Comparison of ENCODE assay signal across 8 cellular contexts in genomic region chr15:72229076-72229946, GRCh38. TPM values are rescaled to one million over a fixed set of nuclear protein-coding genes. Genes with fewer than 3 reads are reported as not detected.
A peak's percentile ranks its signal among the peaks of the same experiment; 100 is the strongest.
DNase-seq lines count a peak whose midpoint lies in the region; ATAC-seq, FAIRE-seq and TF ChIP-seq lines count a peak whose summit lies in the region.

No MANE protein-coding gene starts in this region.

- H3K9me3 ChIP-seq in SJCRH30 (replicated peaks) (no peaks in the 10 kb centered on the region), K562 (replicated peaks; ENCODE audit: control insufficient read depth, insufficient read depth, low read depth, low read length) (no peaks in the 10 kb centered on the region), liver (ENCODE audit: control insufficient read depth in 4 of 4, low read length in 3 of 4) (no peaks in the 10 kb centered on the region)

- intact Hi-C loops in K562 (cut with micrococcal nuclease): no loop called here

- in situ Hi-C loops in K562 (cut with MboI): no loop called here

- POLR2A ChIA-PET in K562 (lab: Yijun Ruan, JAX): interaction anchor here (1.4 kb wide), 1 partner anchor 371 kb away, joined by 3 read pairs; no protein-coding TSS in a partner anchor

- H3K79me2 ChIP-seq in K562 (ENCODE audit: control insufficient read depth, insufficient read depth, low read length): peaks cover 63% of the 10 kb centered on the region

- peak overlapping the region; percentile 77 to 92 for H3K9ac ChIP-seq in K562 (ENCODE audit: insufficient read depth in 1 of 2, low read depth in 2 of 2, low read length in 2 of 2)
- H3K9ac ChIP-seq in liver (ENCODE audit: low read depth in 1 of 2, low read length in 2 of 2): peak overlapping the region; percentile 6 to 37

- TF ChIP-seq RAD21 in K562 (CRISPR knock-in tag; conservative IDR thresholded peaks at IDR 0.05 in 1 of 2, IDR thresholded peaks at IDR 0.05 in 1 of 2) (no peak), liver (IDR thresholded peaks at IDR 0.05) (no peak)

- peaks cover 28% of the 10 kb centered on the region for H3K4me1 ChIP-seq in SJCRH30
- peaks cover 48 to 66% of the 10 kb centered on the region in 2 experiments for H3K4me1 ChIP-seq in K562 (replicated peaks in 1 of 2; ENCODE audit: control insufficient read depth in 2 of 2, insufficient read depth in 2 of 2, low read length in 2 of 2)
- peaks cover 4 to 20% (median 14%) of the 10 kb centered on the region in 4 donors for H3K4me1 ChIP-seq in liver (ENCODE audit: control insufficient read depth in 4 of 4, insufficient read depth in 4 of 4, low read length in 3 of 4)

- no peak for TF ChIP-seq POLR2A in K562 (conservative IDR thresholded peaks at IDR 0.05)

- BruUV-seq in K562 (replicated peaks; lab: Mats Ljungman, UMichigan): TSS peak; percentile 41

- H4K20me1 ChIP-seq in K562 (replicated peaks; ENCODE audit: control insufficient read depth, insufficient read depth, low read length): peaks cover 8% of the 10 kb centered on the region

- no peak for TF ChIP-seq CTCF in K562 (IDR thresholded peaks at IDR 0.05 in 2 of 3, conservative IDR thresholded peaks at IDR 0.05 in 1 of 3; ENCODE audit: insufficient read depth in 2 of 3, low read depth in 1 of 3, low read length in 3 of 3)
- no peak for TF ChIP-seq CTCF in liver (IDR thresholded peaks at IDR 0.05; ENCODE audit: low read depth, low read length, missing input control)

- no peak for TF ChIP-seq EP300 in K562 (IDR thresholded peaks at IDR 0.05; ENCODE audit: low read length)

- H3K27ac ChIP-seq in SJCRH30: peak overlapping the region; percentile 98
- peak overlapping the region; percentile 88 for H3K27ac ChIP-seq in K562 (ENCODE audit: extremely low read depth, low read depth, low read length)
- peak overlapping the region; percentile 90 to 93 for H3K27ac ChIP-seq in liver (ENCODE audit: low read depth in 1 of 2, low read length in 2 of 2)

- CTCF ChIA-PET in K562 (lab: Yijun Ruan, JAX; ENCODE audit: low intra/inter-chr PET ratio): no interaction called here

- peaks cover 8% of the 10 kb centered on the region for H3K9me1 ChIP-seq in K562 (ENCODE audit: control insufficient read depth, insufficient read depth, low read length)

- H3K36me3 ChIP-seq in SJCRH30 (peaks cover 39% of the 10 kb centered on the region), K562 (ENCODE audit: control insufficient read depth, insufficient read depth, low read length) (peaks cover 35% of the 10 kb centered on the region), liver (ENCODE audit: control insufficient read depth in 4 of 4, insufficient read depth in 3 of 4, low read depth in 1 of 4, low read length in 3 of 4) (no peaks in the 10 kb centered on the region)

- WGBS in K562 (ENCODE audit: insufficient coverage, low coverage, missing lambda C conversion rate): 12% methylated on average over 16 of the region's 25 CpGs
- 34% methylated on average over 25 of the region's 25 CpGs for WGBS in liver

- peak; percentile 27 for DNase-seq in DMS53 (lab: John Stamatoyannopoulos, UW)
- DNase-seq in DMS53 treated with DMSO at 0.1 percent for 48 hours (lab: John Stamatoyannopoulos, UW; ENCODE audit: unreplicated experiment): no peak
- peak in 1 of 2 experiments; percentile 27 for DNase-seq in SJCRH30
- peak in 1 of 4 experiments; percentile 30 for DNase-seq in K562 (ENCODE audit: extremely low read depth in 1 of 4, low spot score in 3 of 4)
- DNase-seq in stimulated activated naive CD4-positive, alpha-beta T cell (lab: John Stamatoyannopoulos, UW): peak; percentile 18 to 38 (median 32)
- no peak for DNase-seq in NCI-H187 (lab: John Stamatoyannopoulos, UW)
- no peak for DNase-seq in SK-N-DZ (ENCODE audit: low spot score)

- no peak for FAIRE-seq in K562 (lab: Jason Lieb, UNC)

- peak overlapping the region; percentile 96 for H3K4me3 ChIP-seq in SJCRH30
- H3K4me3 ChIP-seq in K562: peak overlapping the region; percentile 67
- H3K4me3 ChIP-seq in liver (ENCODE audit: low read depth in 1 of 3, low read length in 3 of 3): peak overlapping the region in 2 of 3 donors; percentile 47 to 65

- H3K27me3 ChIP-seq in SJCRH30: no peaks in the 10 kb centered on the region
- H3K27me3 ChIP-seq in K562 (ENCODE audit: control insufficient read depth in 2 of 2, insufficient read depth in 2 of 2, low read length in 2 of 2): no peaks in the 10 kb centered on the region
- no peaks in the 10 kb centered on the region for H3K27me3 ChIP-seq in liver (ENCODE audit: control insufficient read depth in 4 of 4, insufficient read depth in 4 of 4, low read length in 3 of 4)

- no peak for ATAC-seq in K562

- peak overlapping the region; percentile 96 for H3K4me2 ChIP-seq in K562 (ENCODE audit: insufficient read depth, low read length)

- no peak overlapping the region for H2AFZ ChIP-seq in K562 (ENCODE audit: low read depth, low read length)

RNA-seq across cellular contexts. Expression of gene PKM, which starts 1.7 kb away (rescaled TPM):
- 1,855 and 1,858 TPM in 2 replicates for total RNA-seq in SJCRH30 (2014; rRNA removed; shearing (Covaris generic))
- total RNA-seq in K562 (2011; cell fraction: chromatin; rRNA removed; ENCODE audit: low replicate concordance): 776 and 1,084 TPM in 2 replicates
- 622 and 649 TPM in 2 replicates for total RNA-seq in K562 (2011; cell fraction: nucleolus; rRNA removed)
- 690 and 711 TPM in 2 replicates for total RNA-seq in K562 (2011; cell fraction: nucleoplasm; rRNA removed)
- total RNA-seq in K562 (2014; rRNA removed) (368 and 422 TPM in 2 replicates), K562 (2014; rRNA removed; fragmentation: Illumina TruSeq; extraction: Trizol) (309 and 338 TPM in 2 replicates), K562 (2015; rRNA removed; fragmentation: Illumina TruSeq; extraction: Trizol) (472 and 481 TPM in 2 replicates), K562 (2021) (466 and 471 TPM in 2 replicates), liver (10 to 100 TPM; 30.5 to 61.2 TPM)
- polyA plus RNA-seq in K562 (2011; rRNA removed) (825 and 845 TPM in 2 replicates), K562 (2014; fragmentation: Illumina TruSeq; extraction: Trizol) (507 and 521 TPM in 2 replicates), K562 (2014; fragmentation: Nextera tagmentation; extraction: Ambion mirVana) (100 to 1,000 TPM; 140 to 308 TPM), K562 (2014; rRNA removed) (383 and 417 TPM in 2 replicates), liver (10 to 100 TPM; 12.9 to 28.9 TPM)
- 818 and 936 TPM in 2 replicates for polyA plus RNA-seq in K562 (2011; cell fraction: cytosol; rRNA removed)
- polyA plus RNA-seq in K562 (2011; cell fraction: nucleus; rRNA removed): 810 and 976 TPM in 2 replicates
- 655 and 840 TPM in 2 replicates for polyA plus RNA-seq in K562 (2012)
- polyA minus RNA-seq in K562 (2011; rRNA and poly(A)+ RNA removed): 1,620 and 1,672 TPM in 2 replicates
- 474 and 637 TPM in 2 replicates for polyA minus RNA-seq in K562 (2011; cell fraction: cytosol; rRNA and poly(A)+ RNA removed)
- 388 and 642 TPM in 2 replicates for polyA minus RNA-seq in K562 (2011; cell fraction: nucleus; rRNA and poly(A)+ RNA removed)
- 973 and 1,108 TPM in 2 replicates for polyA plus RNA-seq in SK-N-DZ (2014; cell fraction: cytosol; rRNA removed)
- polyA plus RNA-seq in SK-N-DZ (2014; cell fraction: nucleus; rRNA removed): 738 and 804 TPM in 2 replicates

RNA-seq across cellular contexts. Expression of gene GRAMD2A, which starts 31.7 kb away (rescaled TPM):
- 0.35 TPM in 1 of 2 replicates, not detected in the other for total RNA-seq in SJCRH30 (2014; rRNA removed; shearing (Covaris generic))
- 0.28 TPM in 1 of 2 replicates, not detected in the other for total RNA-seq in K562 (2011; cell fraction: chromatin; rRNA removed; ENCODE audit: low replicate concordance)
- total RNA-seq in K562 (2011; cell fraction: nucleolus; rRNA removed): 0.17 and 0.26 TPM in 2 replicates
- 0.15 TPM in 1 of 2 replicates, not detected in the other for total RNA-seq in K562 (2011; cell fraction: nucleoplasm; rRNA removed)
- total RNA-seq in K562 (2014; rRNA removed) (not detected in 2 replicates), K562 (2014; rRNA removed; fragmentation: Illumina TruSeq; extraction: Trizol) (not detected in 2 replicates), K562 (2015; rRNA removed; fragmentation: Illumina TruSeq; extraction: Trizol) (not detected in 2 replicates), K562 (2021) (not detected in 2 replicates), liver (not detected)
- polyA plus RNA-seq in K562 (2011; rRNA removed) (0.14 and 0.22 TPM in 2 replicates), K562 (2014; fragmentation: Illumina TruSeq; extraction: Trizol) (not detected in 2 replicates), K562 (2014; fragmentation: Nextera tagmentation; extraction: Ambion mirVana) (not detected), K562 (2014; rRNA removed) (0.08 TPM in 1 of 2 replicates, not detected in the other), liver (not detected)
- polyA plus RNA-seq in K562 (2011; cell fraction: cytosol; rRNA removed): 0.03 and 0.16 TPM in 2 replicates
- 0.14 and 1.1 TPM in 2 replicates for polyA plus RNA-seq in K562 (2011; cell fraction: nucleus; rRNA removed)
- not detected in 2 replicates for polyA plus RNA-seq in K562 (2012)
- 0.14 TPM in 1 of 2 replicates, not detected in the other for polyA minus RNA-seq in K562 (2011; rRNA and poly(A)+ RNA removed)
- not detected in 2 replicates for polyA minus RNA-seq in K562 (2011; cell fraction: cytosol; rRNA and poly(A)+ RNA removed)
- 0.40 TPM in 1 of 2 replicates, not detected in the other for polyA minus RNA-seq in K562 (2011; cell fraction: nucleus; rRNA and poly(A)+ RNA removed)
- not detected in 2 replicates for polyA plus RNA-seq in SK-N-DZ (2014; cell fraction: cytosol; rRNA removed)
- not detected in 2 replicates for polyA plus RNA-seq in SK-N-DZ (2014; cell fraction: nucleus; rRNA removed)

RNA-seq across cellular contexts. Expression of gene PARP6, which starts 43.0 kb away (rescaled TPM):
- total RNA-seq in SJCRH30 (2014; rRNA removed; shearing (Covaris generic)): 36.1 and 52.5 TPM in 2 replicates
- total RNA-seq in K562 (2011; cell fraction: chromatin; rRNA removed; ENCODE audit: low replicate concordance): 208 and 213 TPM in 2 replicates
- total RNA-seq in K562 (2011; cell fraction: nucleolus; rRNA removed): 96.4 and 99.1 TPM in 2 replicates
- total RNA-seq in K562 (2011; cell fraction: nucleoplasm; rRNA removed): 121 and 131 TPM in 2 replicates
- total RNA-seq in K562 (2014; rRNA removed) (24.1 and 24.9 TPM in 2 replicates), K562 (2014; rRNA removed; fragmentation: Illumina TruSeq; extraction: Trizol) (26.3 and 28.3 TPM in 2 replicates), K562 (2015; rRNA removed; fragmentation: Illumina TruSeq; extraction: Trizol) (25.2 and 27.8 TPM in 2 replicates), K562 (2021) (35.0 and 42.9 TPM in 2 replicates), liver (1 to 10 TPM; 4.3 to 10.0 TPM)
- polyA plus RNA-seq in K562 (2011; rRNA removed) (83.2 and 105 TPM in 2 replicates), K562 (2014; fragmentation: Illumina TruSeq; extraction: Trizol) (34.4 and 41.7 TPM in 2 replicates), K562 (2014; fragmentation: Nextera tagmentation; extraction: Ambion mirVana) (10 to 100 TPM; 14.8 to 18.9 TPM), K562 (2014; rRNA removed) (39.3 and 43.4 TPM in 2 replicates), liver (10 to 100 TPM in 1 of 2 donors, 1 to 10 TPM in 1; 8.7 to 15.3 TPM)
- polyA plus RNA-seq in K562 (2011; cell fraction: cytosol; rRNA removed): 42.2 and 64.2 TPM in 2 replicates
- polyA plus RNA-seq in K562 (2011; cell fraction: nucleus; rRNA removed): 595 and 718 TPM in 2 replicates
- polyA plus RNA-seq in K562 (2012): 35.3 and 84.4 TPM in 2 replicates
- 53.4 and 76.3 TPM in 2 replicates for polyA minus RNA-seq in K562 (2011; rRNA and poly(A)+ RNA removed)
- polyA minus RNA-seq in K562 (2011; cell fraction: cytosol; rRNA and poly(A)+ RNA removed): 12.4 and 15.7 TPM in 2 replicates
- polyA minus RNA-seq in K562 (2011; cell fraction: nucleus; rRNA and poly(A)+ RNA removed): 62.1 and 102 TPM in 2 replicates
- 75.4 and 86.8 TPM in 2 replicates for polyA plus RNA-seq in SK-N-DZ (2014; cell fraction: cytosol; rRNA removed)
- polyA plus RNA-seq in SK-N-DZ (2014; cell fraction: nucleus; rRNA removed): 431 and 466 TPM in 2 replicates

Comparison
In these comparisons a context has a peak if more than half of its experiments do, and no peak if none do; other contexts are left out.
1. DNase-seq: peak in DMS53 (single experiment) and stimulated activated naive CD4-positive, alpha-beta T cell (6 of 6); none in DMS53 treated with DMSO at 0.1 percent for 48 hours (single experiment), NCI-H187 (0 of 2) and SK-N-DZ (single experiment).
2. RNA of gene PKM, which starts 1.7 kb away (total RNA-seq): 1,855 to 1,858 TPM in SJCRH30 and 309 to 1,084 TPM in K562; 30.5 to 61.2 TPM in liver; every median in the first group is over 4 times any median in the second.
3. Peak in every context shown above with its lines, with median percentiles within 50 percentile points of each other: H3K27ac ChIP-seq and H3K4me3 ChIP-seq.